9 cellular contexts compared by ENCODE assay signal in the genomic region with DNA sequence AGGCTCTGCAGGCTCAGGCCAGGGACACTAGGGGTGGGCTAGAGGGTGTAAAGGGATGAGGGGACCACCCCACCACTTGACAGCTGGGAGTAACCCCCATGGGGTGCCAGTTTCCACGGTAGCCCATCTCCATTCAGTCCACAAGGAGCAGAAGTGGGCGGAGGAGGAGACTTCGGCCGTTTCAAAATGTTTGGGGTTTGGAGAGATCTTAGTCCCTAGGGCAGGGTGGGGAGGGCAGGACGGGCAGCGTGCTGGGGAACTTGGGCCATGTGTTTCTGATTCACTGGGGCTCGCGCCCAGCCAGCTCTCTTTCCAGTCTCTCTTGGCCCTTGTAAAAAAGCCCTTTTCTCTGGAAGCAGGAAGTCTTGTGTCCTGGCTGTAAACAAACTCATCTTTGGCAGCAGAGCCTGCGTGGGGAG. TPM values are rescaled to one million over a fixed set of nuclear protein-coding genes. Genes with fewer than 3 reads are reported as not detected.
DNase-seq lines count a peak whose midpoint lies in the region; ATAC-seq and TF ChIP-seq lines count a peak whose summit lies in the region.
"Had no signal": no experiment of that assay in that cellular context is flagged by ENCODE, and none has a peak within 500 bp of the region (broad histone marks: within the 10 kb centered on the region; RNA-seq: fewer than 3 reads in every experiment).

No MANE protein-coding gene starts in this region.

- H3K4me3 ChIP-seq in BLaER1 treated with 17β-estradiol and CSF1 and Interleukin-3, amounts not matched to agents 10 nM and 100 nM, result peak overlapping the region in 1 of 10 experiments; percentile 5; a peak in 2 of 20 replicates
- no peak overlapping the region for H3K4me3 ChIP-seq in fibroblast of pulmonary artery (replicated peaks; ENCODE audit: low read depth, low read length)
- H3K4me3 ChIP-seq in ovary, result no peak overlapping the region

- H3K36me3 ChIP-seq in BLaER1 treated with 17β-estradiol and CSF1 and Interleukin-3, amounts not matched to agents 10 nM and 100 nM, result no peaks in the 10 kb centered on the region
- H3K36me3 ChIP-seq in ovary, result no peaks in the 10 kb centered on the region

- 0 out of 22 replicates have a peak, but pooled peaks cover 0 to 9% (median 0%) of the 10 kb centered on the region in 11 experiments for H3K27me3 ChIP-seq in BLaER1 treated with 17β-estradiol and CSF1 and Interleukin-3, amounts not matched to agents 10 nM and 100 nM
- no peaks in the 10 kb centered on the region for H3K27me3 ChIP-seq in ovary

- no peak for ATAC-seq in HG03439 (IDR thresholded peaks at IDR 0.05; ENCODE audit: unreplicated experiment)

- H4K20me1 ChIP-seq in BLaER1 treated with 17β-estradiol and CSF1 and Interleukin-3, amounts not matched to agents 10 nM and 100 nM, result no peaks in the 10 kb centered on the region

- intact Hi-C loops in ovary (cut with DNase I), result loop anchor here in 2 of 4 donors (5.0 to 10.0 kb wide), 3 partner anchors 96 to 183 kb away; a partner anchor contains a TSS

- TF ChIP-seq EP300 in ovary (IDR thresholded peaks at IDR 0.05), result no peak

- no peaks in the 10 kb centered on the region for H3K9me3 ChIP-seq in BLaER1 treated with 17β-estradiol and CSF1 and Interleukin-3, amounts not matched to agents 10 nM and 100 nM (replicated peaks in 1 of 11)
- no peaks in the 10 kb centered on the region for H3K9me3 ChIP-seq in ovary

- WGBS in ovary, 3 donors, result 4 to 11% (median 6%) methylated on average over 9 of the region's 9 CpGs

- peak; percentile 49 for DNase-seq in RWPE1 (ENCODE audit: low spot score)
- DNase-seq in fibroblast of pulmonary artery (ENCODE audit: low read depth), result peak; percentile 91
- peak; percentile 83 to 91 (median 86) for DNase-seq in ovary
- DNase-seq in NCI-H2029 (lab: John Stamatoyannopoulos, UW), result no peak
- DNase-seq in NOMO-1 treated with dmso at 0.1 percent for 144 hours (lab: John Stamatoyannopoulos, UW; ENCODE audit: unreplicated experiment), result no peak
- no peak for DNase-seq in ACHN
- DNase-seq: NCI-H748 treated with DMSO at 0.1 percent for 48 hours had no signal

- TF ChIP-seq CTCF in RWPE1 (conservative IDR thresholded peaks at IDR 0.05; ENCODE audit: low read depth) (no peak), fibroblast of pulmonary artery (IDR thresholded peaks at IDR 0.05; ENCODE audit: low read length, missing control alignments) (no peak), ovary (IDR thresholded peaks at IDR 0.05) (peak in 2 of 3 donors; percentile 7 to 25)

- CTCF ChIA-PET in RWPE1 (lab: Yijun Ruan, JAX), result interaction anchor here (1.5 kb wide), 1 partner anchor 57 kb away, joined by 7 read pairs; a partner anchor contains a TSS

- H3K4me2 ChIP-seq in BLaER1 treated with 17β-estradiol and CSF1 and Interleukin-3, amounts not matched to agents 10 nM and 100 nM, result peak overlapping the region; percentile 79 to 99 (median 93)

- in situ Hi-C loops in ACHN (cut with HindIII; ENCODE audit: low pct_ligation_motif_present, low pct_unique_long_range_greater_than_20kb, low sequenced_read_pairs), result no loop called here

- peak overlapping the region; percentile 77 to 95 (median 83) for H3K27ac ChIP-seq in BLaER1 treated with 17β-estradiol and CSF1 and Interleukin-3, amounts not matched to agents 10 nM and 100 nM
- H3K27ac ChIP-seq in RWPE1 (peak overlapping the region; percentile 99), ovary (peak overlapping the region; percentile 90 to 91)

- peaks cover 60 to 94% (median 86%) of the 10 kb centered on the region in 10 experiments for H3K4me1 ChIP-seq in BLaER1 treated with 17β-estradiol and CSF1 and Interleukin-3, amounts not matched to agents 10 nM and 100 nM
- peaks cover 41% of the 10 kb centered on the region for H3K4me1 ChIP-seq in ovary (ENCODE audit: insufficient read depth)

- peak; percentile 34 for TF ChIP-seq POLR2A in ovary (IDR thresholded peaks at IDR 0.05)

- POLR2A ChIA-PET in RWPE1 (lab: Yijun Ruan, JAX; ENCODE audit: low non-redundant PET), result interaction anchor here (0.7 to 1.0 kb wide), 2 partner anchors 11 to 18 kb away, joined by 3 to 4 read pairs; a partner anchor contains a TSS

- peak overlapping the region; percentile 65 to 87 (median 73) for H3K9ac ChIP-seq in BLaER1 treated with 17β-estradiol and CSF1 and Interleukin-3, amounts not matched to agents 10 nM and 100 nM

RNA-seq across cellular contexts. Expression of a gene that starts 8.3 kb away (rescaled TPM):
- 10 to 100 TPM in 2 of 7 donors, 1 to 10 TPM in 5; 3.9 to 35.7 (median 8.0) TPM for total RNA-seq in ovary
- polyA plus RNA-seq in ovary, result 10 to 100 TPM; 14.6 to 18.2 TPM

RNA-seq across cellular contexts. Expression of a gene that starts 10.6 kb away (rescaled TPM):
- 10 to 100 TPM in 1 of 7 donors, 1 to 10 TPM in 6; 2.3 to 12.2 (median 2.8) TPM for total RNA-seq in ovary
- polyA plus RNA-seq in ovary, result 1 to 10 TPM; 1.5 to 7.0 TPM

RNA-seq across cellular contexts. Expression of a gene that starts 28.0 kb away (rescaled TPM):
- total RNA-seq in ovary, result 10 to 100 TPM; 11.7 to 39.9 (median 26.1) TPM
- 1 to 10 TPM; 3.3 to 8.8 TPM for polyA plus RNA-seq in ovary

RNA-seq across cellular contexts. Expression of a gene that starts 56.4 kb away (rescaled TPM):
- 10 to 100 TPM in 1 of 7 donors, 1 to 10 TPM in 6; 1.9 to 61.6 (median 4.9) TPM for total RNA-seq in ovary
- polyA plus RNA-seq in ovary, result 1 to 10 TPM; 1.4 to 5.0 TPM

Comparison
In these comparisons a context has a peak if more than half of its experiments do, and no peak if none do; other contexts are left out.
1. DNase-seq: peak in RWPE1 (single experiment), fibroblast of pulmonary artery (single experiment) and ovary (5 of 5); none in NCI-H2029 (single experiment), NOMO-1 treated with dmso at 0.1 percent for 144 hours (single experiment) and ACHN (single experiment).
2. CTCF ChIP-seq: peak in ovary (2 of 3); none in RWPE1 (single experiment) and fibroblast of pulmonary artery (single experiment).
3. Peak in every context shown above with its lines, with median percentiles within 50 percentile points of each other: H3K27ac ChIP-seq.